Comparison of ENCODE assay signal across 12 cellular contexts in the genomic region with DNA sequence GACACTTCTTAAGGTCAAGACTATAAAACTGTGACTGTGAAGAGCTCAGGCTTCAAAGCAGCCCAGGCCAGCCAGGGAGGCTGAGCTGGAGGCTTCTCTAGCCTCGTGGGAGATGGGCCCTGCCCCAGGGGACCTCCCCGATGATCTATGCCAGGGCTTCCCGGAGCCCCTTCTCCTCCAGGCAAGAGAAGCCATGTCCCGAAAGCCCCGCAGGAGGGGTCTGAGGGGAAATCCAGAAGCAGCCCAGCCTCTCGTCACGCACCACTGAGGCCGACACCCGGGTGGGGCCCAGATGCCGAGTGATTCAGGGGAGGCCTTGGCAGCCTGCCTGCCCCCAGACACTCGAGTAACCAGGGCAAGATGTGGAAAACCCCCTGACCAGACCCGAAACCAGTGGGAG.
DNase-seq lines count a peak whose midpoint lies in the region; ATAC-seq, FAIRE-seq and TF ChIP-seq lines count a peak whose summit lies in the region.
"Had no signal": no experiment of that assay in that cellular context is flagged by ENCODE, and none has a peak within 500 bp of the region (broad histone marks: within the 10 kb centered on the region; RNA-seq: fewer than 3 reads in every experiment).

No MANE protein-coding gene starts in this region.

- no peaks in the 10 kb centered on the region for H3K9me3 Mint-ChIP-seq in activated naive CD4-positive, alpha-beta T cell treated with anti-CD3 and anti-CD28 coated beads, Interleukin-2, amount 50 U/mL, for 72 hours
- no peaks in the 10 kb centered on the region for H3K9me3 Mint-ChIP-seq in activated CD4-positive, alpha-beta memory T cell treated with anti-CD3 and anti-CD28 coated beads for 36 hours

- no peaks in the 10 kb centered on the region for H3K27me3 Mint-ChIP-seq in activated CD4-positive, alpha-beta memory T cell treated with anti-CD3 and anti-CD28 coated beads for 36 hours

- WGBS in pancreas, 2 donors = 79 to 83% methylated on average over 12 of the region's 12 CpGs

- TF ChIP-seq CTCF in pancreas (IDR thresholded peaks at IDR 0.05) = no peak

- FAIRE-seq in pancreas (lab: Jason Lieb, UNC) = no peak
- FAIRE-seq: TTC549 had no signal

- ATAC-seq in GM21717 (IDR thresholded peaks at IDR 0.05; ENCODE audit: unreplicated experiment) (peak; percentile 41), pancreas (no peak)
- ATAC-seq in activated naive CD4-positive, alpha-beta T cell treated with anti-CD3 and anti-CD28 coated beads, Interleukin-2, amount 50 U/mL, for 72 hours = no peak

- no peak overlapping the region for H3K4me3 Mint-ChIP-seq in activated CD4-positive, alpha-beta memory T cell treated with anti-CD3 and anti-CD28 coated beads for 36 hours

- CTCF ChIA-PET in activated CD4-positive, alpha-beta memory T cell treated with anti-CD3 and anti-CD28 coated beads for 36 hours (lab: Charles Lee) = interaction anchor here (0.6 kb wide), 1 partner anchor 70 kb away, joined by 4 read pairs; no protein-coding TSS in a partner anchor

- H3K36me3 ChIP-seq in pancreas = no peaks in the 10 kb centered on the region

- no peak overlapping the region for H3K27ac ChIP-seq in pancreas

- H3K27ac Mint-ChIP-seq in activated naive CD4-positive, alpha-beta T cell treated with anti-CD3 and anti-CD28 coated beads, Interleukin-2, amount 50 U/mL, for 72 hours = no peak overlapping the region
- H3K27ac Mint-ChIP-seq in activated CD4-positive, alpha-beta memory T cell treated with anti-CD3 and anti-CD28 coated beads for 36 hours = no peak overlapping the region

- peaks cover 5% of the 10 kb centered on the region for H3K4me1 Mint-ChIP-seq in activated CD4-positive, alpha-beta memory T cell treated with anti-CD3 and anti-CD28 coated beads for 36 hours (ENCODE audit: low read depth)

- H3K9me3 ChIP-seq in pancreas = no peaks in the 10 kb centered on the region

- H3K4me1 ChIP-seq in pancreas = no peaks in the 10 kb centered on the region

- no peak overlapping the region for H3K4me3 ChIP-seq in pancreas

- intact Hi-C loops in activated CD4-positive, alpha-beta memory T cell treated with anti-CD3 and anti-CD28 coated beads for 36 hours (cut with micrococcal nuclease) = no loop called here
- intact Hi-C loops in pancreas (cut with DNase I) = no loop called here

- no peaks in the 10 kb centered on the region for H3K27me3 ChIP-seq in pancreas

- no peaks in the 10 kb centered on the region for H3K36me3 Mint-ChIP-seq in activated naive CD4-positive, alpha-beta T cell treated with anti-CD3 and anti-CD28 coated beads, Interleukin-2, amount 50 U/mL, for 72 hours
- no peaks in the 10 kb centered on the region for H3K36me3 Mint-ChIP-seq in activated CD4-positive, alpha-beta memory T cell treated with anti-CD3 and anti-CD28 coated beads for 36 hours

- DNase-seq in ELR (ENCODE audit: low read depth) (peak; percentile 24), RPMI7951 (ENCODE audit: low read depth) (peak; percentile 11), kidney tubule cell (ENCODE audit: low spot score) (peak; percentile 98), AML-193 (lab: John Stamatoyannopoulos, UW) (no peak), pancreas (no peak)
- DNase-seq in activated naive CD4-positive, alpha-beta T cell treated with anti-CD3 and anti-CD28 coated beads, Interleukin-2, amount 50 U/mL, for 72 hours (ENCODE audit: low spot score in 2 of 2) = no peak
- no peak for DNase-seq in activated CD4-positive, alpha-beta memory T cell treated with anti-CD3 and anti-CD28 coated beads for 36 hours
- DNase-seq: activated CD8-positive, alpha-beta memory T cell treated with anti-CD3 and anti-CD28 coated beads, Interleukin-2, amount 50 U/mL, for 48 hours; DMS79; MV-4-11 had no signal

- POLR2A ChIA-PET in activated CD4-positive, alpha-beta memory T cell treated with anti-CD3 and anti-CD28 coated beads for 36 hours (lab: Charles Lee) = no interaction called here

Comparison
In these comparisons a context has a peak if more than half of its experiments do, and no peak if none do; other contexts are left out.
1. DNase-seq: peak in ELR (single experiment), RPMI7951 (single experiment) and kidney tubule cell (single experiment); none in AML-193 (0 of 2), activated naive CD4-positive, alpha-beta T cell treated with anti-CD3 and anti-CD28 coated beads, Interleukin-2, amount 50 U/mL, for 72 hours (0 of 2), activated CD4-positive, alpha-beta memory T cell treated with anti-CD3 and anti-CD28 coated beads for 36 hours (single experiment) and pancreas (0 of 6).